In genomic region chr12:9667403-9667802, GRCh38 we compare ENCODE assay signal across 1 cellular context.
TF ChIP-seq lines count a peak whose summit lies in the region.

No MANE protein-coding gene starts in this region.

TF ChIP-seq in GM12878, 131 proteins besides CTCF, POLR2A, EP300 and RAD21 (continued from another document):
- TF ChIP-seq ZBTB11 (CRISPR knock-in tag; IDR thresholded peaks at IDR 0.05) = no peak
- no peak for TF ChIP-seq BCLAF1 (IDR thresholded peaks at IDR 0.05)
- no peak for TF ChIP-seq IKZF2 (IDR thresholded peaks at IDR 0.05)
- TF ChIP-seq FOXM1 (IDR thresholded peaks at IDR 0.05; ENCODE audit: low read depth, low read length) = peak; percentile 21; the same call in 1 of the 2 replicates
- peak; percentile 30; the same call in 1 of the 2 replicates for TF ChIP-seq ATF2 (IDR thresholded peaks at IDR 0.05; ENCODE audit: low read length)
- TF ChIP-seq ZNF207 (IDR thresholded peaks at IDR 0.05; ENCODE audit: borderline replicate concordance) = no peak
- TF ChIP-seq JUNB (IDR thresholded peaks at IDR 0.05) = peak; percentile 35
- TF ChIP-seq ATF7 (IDR thresholded peaks at IDR 0.05; ENCODE audit: low read depth) = peak; percentile 41; the same call in 1 of the 2 replicates
- no peak for TF ChIP-seq TAF1 (IDR thresholded peaks at IDR 0.05; ENCODE audit: borderline replicate concordance, low read depth, low read length)
